ENCODE assay signal across 8 cellular contexts in genomic region chr6:27809939-27810767, GRCh38.
A peak's percentile ranks its signal among the peaks of the same experiment; 100 is the strongest.
DNase-seq lines count a peak whose midpoint lies in the region; ATAC-seq and TF ChIP-seq lines count a peak whose summit lies in the region.

No MANE protein-coding gene starts in this region.

- H3K36me3 Mint-ChIP-seq in activated T-helper 2 cell treated with anti-CD3 and anti-CD28 coated beads, Interferon-gamma antibody, Interleukin-2, Interleukin-4, amounts not matched to agents 10 μg/mL and 5 μg/mL and 100 μg/mL, durations not matched to agents 14 hours and 24 hours and 36 hours (ENCODE audit: low read depth), result no peaks in the 10 kb centered on the region
- no peaks in the 10 kb centered on the region for H3K36me3 Mint-ChIP-seq in naive thymus-derived CD8-positive, alpha-beta T cell

- POLR2A ChIA-PET in naive thymus-derived CD8-positive, alpha-beta T cell (lab: Charles Lee), result interaction anchor here (0.5 to 9.3 kb wide), 39 partner anchors 12 to 1789 kb away, joined by 3 to 438 read pairs (median 6); partner anchors contain the start of gene ZNF184

- intact Hi-C loops in activated T-helper 2 cell treated with anti-CD3 and anti-CD28 coated beads, Interferon-gamma antibody, Interleukin-2, Interleukin-4, amounts not matched to agents 10 μg/mL and 5 μg/mL and 100 μg/mL, durations not matched to agents 14 hours and 24 hours and 36 hours (cut with micrococcal nuclease), result loop anchor here (1.0 to 5.0 kb wide), 5 partner anchors 27 to 1778 kb away; a partner anchor contains a TSS

- no peaks in the 10 kb centered on the region for H3K27me3 Mint-ChIP-seq in activated T-helper 2 cell treated with anti-CD3 and anti-CD28 coated beads, Interferon-gamma antibody, Interleukin-2, Interleukin-4, amounts not matched to agents 10 μg/mL and 5 μg/mL and 100 μg/mL, durations not matched to agents 14 hours and 24 hours and 36 hours (ENCODE audit: low read depth)
- no peaks in the 10 kb centered on the region for H3K27me3 Mint-ChIP-seq in naive thymus-derived CD8-positive, alpha-beta T cell

- H3K27ac Mint-ChIP-seq in activated T-helper 2 cell treated with anti-CD3 and anti-CD28 coated beads, Interferon-gamma antibody, Interleukin-2, Interleukin-4, amounts not matched to agents 10 μg/mL and 5 μg/mL and 100 μg/mL, durations not matched to agents 14 hours and 24 hours and 36 hours, result peak overlapping the region; percentile 92
- peak overlapping the region; percentile 97 to 99 (median 98) for H3K27ac Mint-ChIP-seq in naive thymus-derived CD8-positive, alpha-beta T cell

- H3K4me3 Mint-ChIP-seq in activated T-helper 2 cell treated with anti-CD3 and anti-CD28 coated beads, Interferon-gamma antibody, Interleukin-2, Interleukin-4, amounts not matched to agents 10 μg/mL and 5 μg/mL and 100 μg/mL, durations not matched to agents 14 hours and 24 hours and 36 hours (ENCODE audit: low read depth), result peak overlapping the region; percentile 84
- H3K4me3 Mint-ChIP-seq in naive thymus-derived CD8-positive, alpha-beta T cell, result peak overlapping the region; percentile 90 to 97 (median 96)

- in situ Hi-C loops in KBM-7 (cut with MboI; ENCODE audit: low pct_unique_long_range_greater_than_20kb, low sequenced_read_pairs), result loop anchor here (25.0 kb wide), 1 partner anchor 648 kb away; no protein-coding TSS in a partner anchor

- peak; percentile 25 for ATAC-seq in GM21576 (IDR thresholded peaks at IDR 0.05; ENCODE audit: unreplicated experiment)
- ATAC-seq in naive thymus-derived CD8-positive, alpha-beta T cell, result peak; percentile 63 to 65

- no peaks in the 10 kb centered on the region for H3K9me3 Mint-ChIP-seq in activated T-helper 2 cell treated with anti-CD3 and anti-CD28 coated beads, Interferon-gamma antibody, Interleukin-2, Interleukin-4, amounts not matched to agents 10 μg/mL and 5 μg/mL and 100 μg/mL, durations not matched to agents 14 hours and 24 hours and 36 hours
- H3K9me3 Mint-ChIP-seq in naive thymus-derived CD8-positive, alpha-beta T cell, result peaks cover 0 to 10% (median 0%) of the 10 kb centered on the region in 9 donors

- H3K4me1 Mint-ChIP-seq in activated T-helper 2 cell treated with anti-CD3 and anti-CD28 coated beads, Interferon-gamma antibody, Interleukin-2, Interleukin-4, amounts not matched to agents 10 μg/mL and 5 μg/mL and 100 μg/mL, durations not matched to agents 14 hours and 24 hours and 36 hours (ENCODE audit: low read depth), result peaks cover 72% of the 10 kb centered on the region
- H3K4me1 Mint-ChIP-seq in naive thymus-derived CD8-positive, alpha-beta T cell, result peaks cover 32 to 72% (median 47%) of the 10 kb centered on the region in 4 donors

- peak; percentile 99 for DNase-seq in DMS114 treated with DMSO at 0.1 percent for 48 hours (lab: John Stamatoyannopoulos, UW; ENCODE audit: unreplicated experiment)
- peak; percentile 95 for DNase-seq in KBM-7
- peak; percentile 83 for DNase-seq in activated T-helper 2 cell treated with anti-CD3 and anti-CD28 coated beads, Interferon-gamma antibody, Interleukin-2, Interleukin-4, amounts not matched to agents 10 μg/mL and 5 μg/mL and 100 μg/mL, durations not matched to agents 14 hours and 24 hours and 36 hours (ENCODE audit: low spot score)
- DNase-seq in fibroblast of peridontal ligament (ENCODE audit: extremely low read depth), result peak; percentile 99
- DNase-seq in naive thymus-derived CD8-positive, alpha-beta T cell, result peak; percentile 58 to 95 (median 84)

- H3K27ac ChIP-seq in temporal lobe (ENCODE audit: low read depth, low read length), result peak overlapping the region; percentile 7

TF ChIP-seq in PFSK-1, 5 proteins besides CTCF, POLR2A, EP300 and RAD21:
- TF ChIP-seq SIN3A (IDR thresholded peaks at IDR 0.05; ENCODE audit: borderline replicate concordance, insufficient read depth, low read length), result peak; percentile 79; the same call in 1 of the 2 replicates
- TF ChIP-seq TAF1 (IDR thresholded peaks at IDR 0.05; ENCODE audit: borderline replicate concordance, insufficient read depth, low read length), result peak; percentile 87
- TF ChIP-seq FOXP2 (optimal IDR thresholded peaks at IDR 0.05; ENCODE audit: borderline replicate concordance, extremely low read depth, extremely low read length, insufficient read depth), result peak; percentile 26
- TF ChIP-seq, protein P1, sequence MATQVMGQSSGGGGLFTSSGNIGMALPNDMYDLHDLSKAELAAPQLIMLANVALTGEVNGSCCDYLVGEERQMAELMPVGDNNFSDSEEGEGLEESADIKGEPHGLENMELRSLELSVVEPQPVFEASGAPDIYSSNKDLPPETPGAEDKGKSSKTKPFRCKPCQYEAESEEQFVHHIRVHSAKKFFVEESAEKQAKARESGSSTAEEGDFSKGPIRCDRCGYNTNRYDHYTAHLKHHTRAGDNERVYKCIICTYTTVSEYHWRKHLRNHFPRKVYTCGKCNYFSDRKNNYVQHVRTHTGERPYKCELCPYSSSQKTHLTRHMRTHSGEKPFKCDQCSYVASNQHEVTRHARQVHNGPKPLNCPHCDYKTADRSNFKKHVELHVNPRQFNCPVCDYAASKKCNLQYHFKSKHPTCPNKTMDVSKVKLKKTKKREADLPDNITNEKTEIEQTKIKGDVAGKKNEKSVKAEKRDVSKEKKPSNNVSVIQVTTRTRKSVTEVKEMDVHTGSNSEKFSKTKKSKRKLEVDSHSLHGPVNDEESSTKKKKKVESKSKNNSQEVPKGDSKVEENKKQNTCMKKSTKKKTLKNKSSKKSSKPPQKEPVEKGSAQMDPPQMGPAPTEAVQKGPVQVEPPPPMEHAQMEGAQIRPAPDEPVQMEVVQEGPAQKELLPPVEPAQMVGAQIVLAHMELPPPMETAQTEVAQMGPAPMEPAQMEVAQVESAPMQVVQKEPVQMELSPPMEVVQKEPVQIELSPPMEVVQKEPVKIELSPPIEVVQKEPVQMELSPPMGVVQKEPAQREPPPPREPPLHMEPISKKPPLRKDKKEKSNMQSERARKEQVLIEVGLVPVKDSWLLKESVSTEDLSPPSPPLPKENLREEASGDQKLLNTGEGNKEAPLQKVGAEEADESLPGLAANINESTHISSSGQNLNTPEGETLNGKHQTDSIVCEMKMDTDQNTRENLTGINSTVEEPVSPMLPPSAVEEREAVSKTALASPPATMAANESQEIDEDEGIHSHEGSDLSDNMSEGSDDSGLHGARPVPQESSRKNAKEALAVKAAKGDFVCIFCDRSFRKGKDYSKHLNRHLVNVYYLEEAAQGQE (IDR thresholded peaks at IDR 0.05; ENCODE audit: insufficient read depth in 1 of 2, low read depth in 2 of 2, low read length in 2 of 2), result peak; percentile 11 to 47; a peak in 1 of 4 replicates
- peak; percentile 100 for TF ChIP-seq POLR2AphosphoS5 (IDR thresholded peaks at IDR 0.05; ENCODE audit: low read depth, low read length)

Comparison
In these comparisons a context has a peak if more than half of its experiments do, and no peak if none do; other contexts are left out.
1. Peak in every context shown above with its lines: DNase-seq, ATAC-seq and H3K27ac ChIP-seq.